13 cellular contexts compared by ENCODE assay signal in the genomic region with DNA sequence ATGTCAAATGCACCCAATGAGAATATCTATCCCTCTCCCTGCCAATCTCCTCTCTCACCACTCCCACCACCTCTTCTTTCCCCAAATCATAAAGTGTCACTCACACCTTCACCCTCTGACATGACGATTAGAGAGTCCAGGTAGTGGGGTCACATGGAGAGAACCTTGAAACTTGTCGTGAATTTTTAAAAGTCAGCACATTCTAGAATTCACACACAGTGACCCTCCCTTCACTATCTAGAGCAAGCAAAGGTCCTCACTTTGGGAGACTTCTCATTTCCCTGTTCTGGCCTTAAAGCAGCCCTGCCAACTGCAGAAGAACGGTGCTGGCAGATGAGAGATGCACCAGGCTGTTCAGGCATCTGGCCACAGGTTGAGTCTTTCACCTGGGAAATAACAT.
DNase-seq lines count a peak whose midpoint lies in the region; ATAC-seq and TF ChIP-seq lines count a peak whose summit lies in the region.
"Had no signal": no experiment of that assay in that cellular context is flagged by ENCODE, and none has a peak within 500 bp of the region (broad histone marks: within the 10 kb centered on the region; RNA-seq: fewer than 3 reads in every experiment).

No MANE protein-coding gene starts in this region.

- peaks cover 15% of the 10 kb centered on the region for H3K4me1 ChIP-seq in osteoblast (ENCODE audit: insufficient read depth, low read length)
- H3K4me1 ChIP-seq: HAP-1 had no signal

- no peaks in the 10 kb centered on the region for H3K9me3 ChIP-seq in osteoblast (ENCODE audit: low read depth, low read length)
- H3K9me3 ChIP-seq: HAP-1 had no signal

- no peaks in the 10 kb centered on the region for H4K20me1 ChIP-seq in osteoblast (ENCODE audit: insufficient read depth, low read length)

- peak overlapping the region; percentile 36 for H3K4me3 Mint-ChIP-seq in central memory CD8-positive, alpha-beta T cell

- ATAC-seq in central memory CD8-positive, alpha-beta T cell (replicated peaks; ENCODE audit: extremely low read depth, poor library complexity, severe bottlenecking) = no peak
- ATAC-seq in left colon = no peak

- no peaks in the 10 kb centered on the region for H3K9me3 Mint-ChIP-seq in central memory CD8-positive, alpha-beta T cell

- peak overlapping the region; percentile 41 for H3K27ac Mint-ChIP-seq in central memory CD8-positive, alpha-beta T cell (ENCODE audit: low read depth)

- no peaks in the 10 kb centered on the region for H3K36me3 ChIP-seq in osteoblast (ENCODE audit: insufficient read depth, low read length)

- intact Hi-C loops in left colon (cut with DNase I, micrococcal nuclease) = no loop called here

- TF ChIP-seq CTCF in C4-2B (conservative IDR thresholded peaks at IDR 0.05) (no peak), osteoblast (IDR thresholded peaks at IDR 0.05; ENCODE audit: extremely low read depth, low read depth, low read length) (no peak)

- H3K4me1 Mint-ChIP-seq in central memory CD8-positive, alpha-beta T cell = peaks cover 91% of the 10 kb centered on the region

- no peak overlapping the region for H3K4me2 ChIP-seq in osteoblast (ENCODE audit: insufficient read depth, low read length)

- peaks cover 24% of the 10 kb centered on the region for H3K36me3 Mint-ChIP-seq in central memory CD8-positive, alpha-beta T cell (ENCODE audit: insufficient read depth)

- H3K79me2 ChIP-seq in osteoblast (ENCODE audit: insufficient read depth, low read length) = peaks cover 58% of the 10 kb centered on the region

- POLR2A ChIA-PET in HEK293T (lab: Yijun Ruan, JAX) = no interaction called here

- DNase-seq in HEK293T (ENCODE audit: extremely low spot score) (no peak), osteoblast (ENCODE audit: insufficient read length, low spot score, missing footprints) (no peak), NCI-H1694 (lab: John Stamatoyannopoulos, UW) (no peak), left colon (no peak), NCI-H1417 treated with DMSO at 0.1 percent for 48 hours (lab: John Stamatoyannopoulos, UW) (no peak)
- DNase-seq in central memory CD8-positive, alpha-beta T cell (ENCODE audit: low spot score in 2 of 2) = no peak
- DNase-seq in stimulated activated CD4-positive, alpha-beta T cell treated with anti-CD3 and anti-CD28 coated beads, Interleukin-2, amount 100 ng/mL, for 24 hours = no peak
- DNase-seq: activated naive CD4-positive, alpha-beta T cell treated with anti-CD3 and anti-CD28 coated beads, Interleukin-2, amount 50 U/mL, for 16 hours; DMS 273 treated with DMSO at 0.1 percent for 48 hours; dorsolateral prefrontal cortex; KG1 had no signal

- CTCF ChIA-PET in HEK293T (lab: Yijun Ruan, JAX) = no interaction called here

- H3K27me3 Mint-ChIP-seq in central memory CD8-positive, alpha-beta T cell = no peaks in the 10 kb centered on the region

- H3K27me3 ChIP-seq in osteoblast (ENCODE audit: insufficient read depth, low read length) = no peaks in the 10 kb centered on the region
- H3K27me3 ChIP-seq: dorsolateral prefrontal cortex had no signal

- H3K27ac ChIP-seq in C4-2B (peak overlapping the region; percentile 42; the same call in 1 of the 2 replicates), osteoblast (ENCODE audit: low read depth, low read length) (peak overlapping the region; percentile 29)

- H3K4me3 ChIP-seq in osteoblast (ENCODE audit: insufficient read depth, low read length) = no peak overlapping the region
- H3K4me3 ChIP-seq: dorsolateral prefrontal cortex, HAP-1 had no signal

- H2AFZ ChIP-seq in osteoblast (ENCODE audit: low read length) = no peak overlapping the region

TF ChIP-seq in HEK293T, 16 proteins besides CTCF, POLR2A, EP300 and RAD21:
- TF ChIP-seq, protein P1, sequence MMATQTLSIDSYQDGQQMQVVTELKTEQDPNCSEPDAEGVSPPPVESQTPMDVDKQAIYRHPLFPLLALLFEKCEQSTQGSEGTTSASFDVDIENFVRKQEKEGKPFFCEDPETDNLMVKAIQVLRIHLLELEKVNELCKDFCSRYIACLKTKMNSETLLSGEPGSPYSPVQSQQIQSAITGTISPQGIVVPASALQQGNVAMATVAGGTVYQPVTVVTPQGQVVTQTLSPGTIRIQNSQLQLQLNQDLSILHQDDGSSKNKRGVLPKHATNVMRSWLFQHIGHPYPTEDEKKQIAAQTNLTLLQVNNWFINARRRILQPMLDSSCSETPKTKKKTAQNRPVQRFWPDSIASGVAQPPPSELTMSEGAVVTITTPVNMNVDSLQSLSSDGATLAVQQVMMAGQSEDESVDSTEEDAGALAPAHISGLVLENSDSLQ (IDR thresholded peaks at IDR 0.05) = 0 out of 2 replicates have a peak, but pooled peaks have one; percentile 6
- TF ChIP-seq FOXM1 (IDR thresholded peaks at IDR 0.05; ENCODE audit: borderline replicate concordance) = no peak
TF ChIP-seq in HEK293T: peak in this region for 1.
